10 cellular contexts compared by ENCODE assay signal in the genomic region with DNA sequence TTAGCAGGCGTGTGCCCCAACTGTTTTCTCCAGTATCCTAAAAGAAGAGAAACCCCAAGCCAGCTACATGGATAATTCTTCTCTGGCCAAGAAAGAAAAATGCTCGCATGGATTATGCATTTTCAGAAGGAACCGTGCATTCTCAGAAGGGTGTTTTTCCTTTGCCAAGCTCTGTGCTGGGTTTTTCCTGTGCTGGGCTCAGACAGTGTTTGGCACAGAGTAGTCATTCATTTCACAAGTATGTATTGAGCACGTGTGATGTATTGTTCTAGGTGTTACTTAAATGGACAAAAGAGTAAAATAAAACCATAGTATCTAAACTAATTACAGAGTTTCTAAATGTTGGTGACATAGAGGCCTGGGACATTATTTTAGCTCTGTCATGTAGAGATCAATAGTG.
DNase-seq lines count a peak whose midpoint lies in the region; ATAC-seq and TF ChIP-seq lines count a peak whose summit lies in the region.
"Had no signal": no experiment of that assay in that cellular context is flagged by ENCODE, and none has a peak within 500 bp of the region (broad histone marks: within the 10 kb centered on the region; RNA-seq: fewer than 3 reads in every experiment).

No MANE protein-coding gene starts in this region.

- intact Hi-C loops in PC-3 (cut with micrococcal nuclease), result loop anchor here (2.0 kb wide), 1 partner anchor 27 kb away; no protein-coding TSS in a partner anchor

- TF ChIP-seq POLR2A in suprapubic skin (IDR thresholded peaks at IDR 0.05), result no peak

- H3K36me3 ChIP-seq in PC-3 (ENCODE audit: low read depth, low read length) (no peaks in the 10 kb centered on the region), suprapubic skin (no peaks in the 10 kb centered on the region)

- H3K27ac ChIP-seq in PC-3 (ENCODE audit: low read length) (peak overlapping the region; percentile 69), coronary artery (no peak overlapping the region), suprapubic skin (peak overlapping the region; percentile 56)

- DNase-seq in PC-3 (no peak), coronary artery (ENCODE audit: low spot score) (no peak), inferior parietal cortex (ENCODE audit: extremely low spot score) (peak; percentile 4), suprapubic skin (ENCODE audit: low spot score in 2 of 2) (no peak), NCI-H2029 treated with DMSO at 0.1 percent for 48 hours (lab: John Stamatoyannopoulos, UW) (no peak), NOMO-1 treated with DMSO at 0.1 percent for 48 hours (lab: John Stamatoyannopoulos, UW; ENCODE audit: unreplicated experiment) (no peak)
- DNase-seq: activated B cell treated with CpG ODN at 0.5 μM for 24 hours; CD8-positive, alpha-beta T cell; NCI-H2107 had no signal

- H3K4me3 ChIP-seq in PC-3 (ENCODE audit: low read length), result peak overlapping the region; percentile 47; the same call in 1 of the 2 replicates
- H3K4me3 ChIP-seq in coronary artery, result peak overlapping the region; percentile 12
- no peak overlapping the region for H3K4me3 ChIP-seq in suprapubic skin

- WGBS in suprapubic skin, result 18% methylated on average over 4 of the region's 4 CpGs

- H3K9me2 ChIP-seq in PC-3 (replicated peaks; ENCODE audit: low read length), result no peaks in the 10 kb centered on the region

- peak overlapping the region; percentile 39 for H3K9ac ChIP-seq in PC-3 (ENCODE audit: low read length)

- peaks cover 24% of the 10 kb centered on the region for H3K4me1 ChIP-seq in PC-3 (ENCODE audit: insufficient read depth, low read length)
- H3K4me1 ChIP-seq in suprapubic skin, result peaks cover 17% of the 10 kb centered on the region

- TF ChIP-seq CTCF in PC-3 (conservative IDR thresholded peaks at IDR 0.05; ENCODE audit: low read depth, low read length), result no peak
- no peak for TF ChIP-seq CTCF in coronary artery (IDR thresholded peaks at IDR 0.05)
- no peak for TF ChIP-seq CTCF in suprapubic skin (IDR thresholded peaks at IDR 0.05)

- H3K9me3 ChIP-seq in PC-3 (ENCODE audit: low read length) (no peaks in the 10 kb centered on the region), suprapubic skin (no peaks in the 10 kb centered on the region)

- H3K4me2 ChIP-seq in PC-3 (ENCODE audit: low read length), result peak overlapping the region; percentile 79

- H4K20me1 ChIP-seq in PC-3 (ENCODE audit: low read length), result no peaks in the 10 kb centered on the region

- no peaks in the 10 kb centered on the region for H3F3A ChIP-seq in PC-3 (ENCODE audit: low read length, unreplicated experiment)

- POLR2A ChIA-PET in PC-3 (lab: Charles Lee; ENCODE audit: unreplicated experiment), result interaction anchor here (0.7 kb wide), 1 partner anchor 14 kb away, joined by 4 read pairs; no protein-coding TSS in a partner anchor

- ATAC-seq in PC-3, result no peak
- ATAC-seq in HG03108 (IDR thresholded peaks at IDR 0.05; ENCODE audit: unreplicated experiment), result no peak
- ATAC-seq: CD8-positive, alpha-beta T cell had no signal

- H3K27me3 ChIP-seq in PC-3 (ENCODE audit: low read length) (no peaks in the 10 kb centered on the region), suprapubic skin (no peaks in the 10 kb centered on the region)

- CTCF ChIA-PET in PC-3 (lab: Charles Lee), result interaction anchor here (0.8 kb wide), 1 partner anchor 28 kb away, joined by 6 read pairs; no protein-coding TSS in a partner anchor

- no peaks in the 10 kb centered on the region for H3K79me2 ChIP-seq in PC-3 (ENCODE audit: low read length)

- TF ChIP-seq EP300 in suprapubic skin (IDR thresholded peaks at IDR 0.05), result no peak

- BruUV-seq in PC-3 (replicated peaks; lab: Mats Ljungman, UMichigan), result no TSS peak

- H2AFZ ChIP-seq in PC-3 (ENCODE audit: low read length), result peak overlapping the region; percentile 81

Comparison
In these comparisons a context has a peak if more than half of its experiments do, and no peak if none do; other contexts are left out.
1. H3K27ac ChIP-seq: peak in PC-3 (single experiment) and suprapubic skin (single experiment); none in coronary artery (0 of 2).